ENCODE assay signal across 1 cellular context in genomic region chr2:42360890-42361727, GRCh38.
TF ChIP-seq lines count a peak whose summit lies in the region.

COX7A2L (minus strand) TSS chr2:42361217; CDS start chr2:42361161, 56 bp downstream.

TF ChIP-seq in HepG2, 621 proteins besides CTCF, POLR2A, EP300 and RAD21 (continued from another document and continues in another):
- TF ChIP-seq ZBTB4 (CRISPR knock-in tag; IDR thresholded peaks at IDR 0.05; ENCODE audit: borderline replicate concordance) = no peak
- peak; percentile 64 for TF ChIP-seq HOMEZ (CRISPR knock-in tag; IDR thresholded peaks at IDR 0.05; ENCODE audit: low read depth)
- peak; percentile 77; the same call in 1 of the 2 replicates for TF ChIP-seq ZSCAN21 (CRISPR knock-in tag; IDR thresholded peaks at IDR 0.05; ENCODE audit: borderline replicate concordance)
- peak; percentile 80; the same call in 1 of the 2 replicates for TF ChIP-seq BRCA1 (CRISPR knock-in tag; IDR thresholded peaks at IDR 0.05)
- no peak for TF ChIP-seq RFX1 (IDR thresholded peaks at IDR 0.05)
- peak; percentile 82; the same call in 1 of the 2 replicates for TF ChIP-seq ZNF546 (CRISPR knock-in tag; conservative IDR thresholded peaks at IDR 0.05)
- TF ChIP-seq YEATS2 (CRISPR knock-in tag; IDR thresholded peaks at IDR 0.05; ENCODE audit: borderline replicate concordance) = peak; percentile 95
- no peak; the same call in 1 of the 2 replicates for TF ChIP-seq FOXA3 (CRISPR knock-in tag; IDR thresholded peaks at IDR 0.05)
- peak; percentile 83 for TF ChIP-seq POGZ (CRISPR knock-in tag; IDR thresholded peaks at IDR 0.05)
- TF ChIP-seq ATF7-NPFF (CRISPR knock-in tag; IDR thresholded peaks at IDR 0.05; ENCODE audit: low read depth) = peak; percentile 53
- peak; percentile 93 for TF ChIP-seq KMT2A (CRISPR knock-in tag; IDR thresholded peaks at IDR 0.05)
- TF ChIP-seq HNF1A (IDR thresholded peaks at IDR 0.05; ENCODE audit: low read depth) = 0 out of 2 replicates have a peak, but pooled peaks have one; percentile 16
- peak; percentile 57; the same call in 1 of the 2 replicates for TF ChIP-seq HNF1A (CRISPR knock-in tag; IDR thresholded peaks at IDR 0.05; ENCODE audit: borderline replicate concordance)
- no peak for TF ChIP-seq NR2F1 (CRISPR knock-in tag; IDR thresholded peaks at IDR 0.05)
- TF ChIP-seq AGO1 (IDR thresholded peaks at IDR 0.05; ENCODE audit: low read depth, low read length, poor library complexity, severe bottlenecking) = peak; percentile 70
- no peak for TF ChIP-seq PAF1 (CRISPR knock-in tag; IDR thresholded peaks at IDR 0.05)
- no peak for TF ChIP-seq MAFF (IDR thresholded peaks at IDR 0.05; ENCODE audit: low read depth, low read length)
- peak; percentile 49; the same call in 1 of the 2 replicates for TF ChIP-seq ELF3 (CRISPR knock-in tag; IDR thresholded peaks at IDR 0.05)
- no peak for TF ChIP-seq MTF2 (CRISPR knock-in tag; IDR thresholded peaks at IDR 0.05; ENCODE audit: borderline replicate concordance)
- TF ChIP-seq PHF8 (CRISPR knock-in tag; IDR thresholded peaks at IDR 0.05) = peak; percentile 85
- TF ChIP-seq ZNF589 (CRISPR knock-in tag; conservative IDR thresholded peaks at IDR 0.05) = no peak; the same call in 1 of the 2 replicates
- TF ChIP-seq ZNF343 (CRISPR knock-in tag; IDR thresholded peaks at IDR 0.05) = no peak
- peak; percentile 8; the same call in 1 of the 2 replicates for TF ChIP-seq SP5 (CRISPR knock-in tag; IDR thresholded peaks at IDR 0.05; ENCODE audit: borderline replicate concordance, low read depth)
- TF ChIP-seq ZNF264 (CRISPR knock-in tag; IDR thresholded peaks at IDR 0.05) = peak; percentile 62; the same call in 1 of the 2 replicates
- peak; percentile 93; the same call in 1 of the 2 replicates for TF ChIP-seq ZNF253 (CRISPR knock-in tag; IDR thresholded peaks at IDR 0.05; ENCODE audit: borderline replicate concordance)
- TF ChIP-seq ZNF234 (CRISPR knock-in tag; conservative IDR thresholded peaks at IDR 0.05) = no peak
- TF ChIP-seq ZNF205 (CRISPR knock-in tag; IDR thresholded peaks at IDR 0.05) = no peak
- peak; percentile 72 for TF ChIP-seq ISL2 (CRISPR knock-in tag; IDR thresholded peaks at IDR 0.05)
- TF ChIP-seq ZBTB7A (CRISPR knock-in tag; IDR thresholded peaks at IDR 0.05) = no peak; the same call in 1 of the 2 replicates
- 0 out of 2 replicates have a peak, but pooled peaks have one; percentile 2 for TF ChIP-seq EEA1 (CRISPR knock-in tag; IDR thresholded peaks at IDR 0.05; ENCODE audit: borderline replicate concordance)
- TF ChIP-seq HIVEP1 (CRISPR knock-in tag; IDR thresholded peaks at IDR 0.05) = peak; percentile 69; the same call in 1 of the 2 replicates
- TF ChIP-seq NAIF1 (CRISPR knock-in tag; IDR thresholded peaks at IDR 0.05; ENCODE audit: borderline replicate concordance) = peak; percentile 68; the same call in 1 of the 2 replicates
- no peak for TF ChIP-seq LRRFIP1 (CRISPR knock-in tag; conservative IDR thresholded peaks at IDR 0.05)
- TF ChIP-seq ZBTB20 (CRISPR knock-in tag; IDR thresholded peaks at IDR 0.05; ENCODE audit: borderline replicate concordance, low read depth) = peak; percentile 89
- no peak for TF ChIP-seq SMAD9 (CRISPR knock-in tag; IDR thresholded peaks at IDR 0.05)
- no peak for TF ChIP-seq ZNF619 (CRISPR knock-in tag; IDR thresholded peaks at IDR 0.05)
- TF ChIP-seq PBX2 (CRISPR knock-in tag; IDR thresholded peaks at IDR 0.05) = no peak
- no peak; the same call in 1 of the 2 replicates for TF ChIP-seq HBP1 (CRISPR knock-in tag; IDR thresholded peaks at IDR 0.05; ENCODE audit: low read depth)
- TF ChIP-seq ZNF678 (CRISPR knock-in tag; IDR thresholded peaks at IDR 0.05) = peak; percentile 65; the same call in 1 of the 2 replicates
- TF ChIP-seq FOXJ3 (CRISPR knock-in tag; IDR thresholded peaks at IDR 0.05; ENCODE audit: borderline replicate concordance) = peak; percentile 68; the same call in 1 of the 2 replicates
- TF ChIP-seq SMAD3 (CRISPR knock-in tag; IDR thresholded peaks at IDR 0.05) = peak; percentile 90
- TF ChIP-seq HMG20B (CRISPR knock-in tag; conservative IDR thresholded peaks at IDR 0.05) = 0 out of 2 replicates have a peak, but pooled peaks have one; percentile 14
- TF ChIP-seq ZFP90 (CRISPR knock-in tag; IDR thresholded peaks at IDR 0.05; ENCODE audit: borderline replicate concordance) = peak; percentile 90
- peak; percentile 53; the same call in 1 of the 2 replicates for TF ChIP-seq MYNN (CRISPR knock-in tag; IDR thresholded peaks at IDR 0.05; ENCODE audit: low read depth)
- no peak for TF ChIP-seq NBN (conservative IDR thresholded peaks at IDR 0.05)
- TF ChIP-seq ETV6 (CRISPR knock-in tag; conservative IDR thresholded peaks at IDR 0.05) = peak; percentile 68; the same call in 1 of the 2 replicates
- peak; percentile 63; the same call in 1 of the 2 replicates for TF ChIP-seq ZNF639 (CRISPR knock-in tag; conservative IDR thresholded peaks at IDR 0.05)
- peak; percentile 68 for TF ChIP-seq TBX2 (CRISPR knock-in tag; IDR thresholded peaks at IDR 0.05; ENCODE audit: borderline replicate concordance)
- peak; percentile 20; the same call in 1 of the 2 replicates for TF ChIP-seq SMC3 (IDR thresholded peaks at IDR 0.05; ENCODE audit: low read length)
- no peak for TF ChIP-seq JUNB (CRISPR knock-in tag; IDR thresholded peaks at IDR 0.05; ENCODE audit: borderline replicate concordance)
